In the genomic region with DNA sequence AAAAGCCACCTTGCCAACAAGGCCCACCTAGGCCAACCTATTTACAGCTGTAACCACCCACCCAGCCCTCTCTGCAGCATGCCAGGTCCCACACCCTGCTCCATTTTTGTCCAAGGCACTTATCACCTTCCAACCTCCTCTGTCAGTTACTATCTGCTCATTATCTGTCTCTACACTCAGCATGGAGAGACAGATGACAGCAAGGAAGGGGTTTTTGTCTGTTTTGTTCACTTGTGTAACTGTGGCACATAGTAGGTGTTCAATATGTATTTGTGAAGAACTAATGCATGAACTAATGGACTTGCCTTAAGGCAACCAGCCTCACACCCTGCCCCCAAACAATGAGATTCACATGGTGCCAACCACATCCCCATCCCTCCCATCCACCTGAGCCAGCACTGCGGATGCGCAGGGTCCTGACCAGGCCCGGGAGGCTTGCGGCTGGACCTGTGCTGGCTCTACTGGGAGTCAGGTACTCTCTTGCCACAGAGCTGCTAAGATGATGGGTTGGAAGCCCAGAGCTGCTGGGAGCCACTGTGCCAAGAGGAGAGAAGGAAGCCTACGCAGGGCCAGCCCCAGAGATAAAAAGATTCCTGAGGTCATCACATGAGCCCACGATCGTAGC, we compare ENCODE assay signal across 10 cellular contexts. TPM values are rescaled to one million over a fixed set of nuclear protein-coding genes. Genes with fewer than 3 reads are reported as not detected.
DNase-seq lines count a peak whose midpoint lies in the region; ATAC-seq and TF ChIP-seq lines count a peak whose summit lies in the region.
"Had no signal": no experiment of that assay in that cellular context is flagged by ENCODE, and none has a peak within 500 bp of the region (broad histone marks: within the 10 kb centered on the region; RNA-seq: fewer than 3 reads in every experiment).

No MANE protein-coding gene starts in this region.

- peak overlapping the region; percentile 95 for H3K27ac ChIP-seq in CD4-positive, CD25-positive, alpha-beta regulatory T cell (ENCODE audit: insufficient read depth, low read length, poor library complexity, severe bottlenecking)
- H3K27ac ChIP-seq in HEK293 (ENCODE audit: extremely low read depth, low read depth, low read length) (no peak overlapping the region), SJCRH30 (no peak overlapping the region)

- no peak for DNase-seq in CD4-positive, CD25-positive, alpha-beta regulatory T cell
- DNase-seq in activated naive CD8-positive, alpha-beta T cell treated with anti-CD3 and anti-CD28 coated beads, Interleukin-2, amount 10 ng/mL, durations not matched to agents 7 days and 5 days = no peak
- DNase-seq in natural killer cell treated with Interleukin-12 subunit alpha and Interleukin-12 subunit beta and Interleukin-15 and Interleukin-18, amount 100 ng/mL, for 72 hours (ENCODE audit: low spot score) = no peak
- DNase-seq in HK-2 (ENCODE audit: unreplicated experiment) (no peak), RPMI8226 (no peak), SJCRH30 (no peak)
- DNase-seq: NCI-H1930; stimulated activated CD4-positive, alpha-beta T cell treated with anti-CD3 and anti-CD28 coated beads, Interleukin-12 subunit alpha, Interleukin-12 subunit beta, amount 100 ng/mL, for 4 hours had no signal

- H3K27me3 ChIP-seq in CD4-positive, CD25-positive, alpha-beta regulatory T cell (ENCODE audit: control insufficient read depth, insufficient read depth, low read length) = no peaks in the 10 kb centered on the region
- H3K27me3 ChIP-seq in SJCRH30 = no peaks in the 10 kb centered on the region

- peak overlapping the region; percentile 75 to 92 (median 86) for H3K4me3 Mint-ChIP-seq in CD4-positive, CD25-positive, alpha-beta regulatory T cell
- H3K4me3 Mint-ChIP-seq in activated naive CD8-positive, alpha-beta T cell treated with anti-CD3 and anti-CD28 coated beads, Interleukin-2, amount 10 ng/mL, durations not matched to agents 7 days and 5 days = peak overlapping the region; percentile 77
- H3K4me3 Mint-ChIP-seq in natural killer cell treated with Interleukin-12 subunit alpha and Interleukin-12 subunit beta and Interleukin-15 and Interleukin-18, amount 100 ng/mL, for 72 hours = peak overlapping the region; percentile 83

- H3K4me3 ChIP-seq in CD4-positive, CD25-positive, alpha-beta regulatory T cell (ENCODE audit: low read depth, low read length) = peak overlapping the region; percentile 57
- no peak overlapping the region for H3K4me3 ChIP-seq in HEK293 (ENCODE audit: low read depth, low read length)
- no peak overlapping the region for H3K4me3 ChIP-seq in SJCRH30

- peaks cover 39% of the 10 kb centered on the region for H3K36me3 ChIP-seq in CD4-positive, CD25-positive, alpha-beta regulatory T cell (ENCODE audit: control insufficient read depth, insufficient read depth, low read length)
- H3K36me3 ChIP-seq in HEK293 (ENCODE audit: control insufficient read depth in 2 of 2, insufficient read depth in 1 of 2, low read length in 2 of 2) (peaks cover 55 to 88% of the 10 kb centered on the region in 2 experiments), SJCRH30 (peaks cover 7% of the 10 kb centered on the region; the same call in 1 of the 2 replicates)

- peaks cover 49% of the 10 kb centered on the region for H3K36me3 Mint-ChIP-seq in CD4-positive, CD25-positive, alpha-beta regulatory T cell
- H3K36me3 Mint-ChIP-seq in activated naive CD8-positive, alpha-beta T cell treated with anti-CD3 and anti-CD28 coated beads, Interleukin-2, amount 10 ng/mL, durations not matched to agents 7 days and 5 days = peaks cover 46% of the 10 kb centered on the region
- peaks cover 6% of the 10 kb centered on the region for H3K36me3 Mint-ChIP-seq in natural killer cell treated with Interleukin-12 subunit alpha and Interleukin-12 subunit beta and Interleukin-15 and Interleukin-18, amount 100 ng/mL, for 72 hours

- no peaks in the 10 kb centered on the region for H3K9me3 Mint-ChIP-seq in CD4-positive, CD25-positive, alpha-beta regulatory T cell
- no peaks in the 10 kb centered on the region for H3K9me3 Mint-ChIP-seq in activated naive CD8-positive, alpha-beta T cell treated with anti-CD3 and anti-CD28 coated beads, Interleukin-2, amount 10 ng/mL, durations not matched to agents 7 days and 5 days
- H3K9me3 Mint-ChIP-seq in natural killer cell treated with Interleukin-12 subunit alpha and Interleukin-12 subunit beta and Interleukin-15 and Interleukin-18, amount 100 ng/mL, for 72 hours = no peaks in the 10 kb centered on the region

- H3K27me3 Mint-ChIP-seq in CD4-positive, CD25-positive, alpha-beta regulatory T cell = no peaks in the 10 kb centered on the region
- no peaks in the 10 kb centered on the region for H3K27me3 Mint-ChIP-seq in activated naive CD8-positive, alpha-beta T cell treated with anti-CD3 and anti-CD28 coated beads, Interleukin-2, amount 10 ng/mL, durations not matched to agents 7 days and 5 days
- no peaks in the 10 kb centered on the region for H3K27me3 Mint-ChIP-seq in natural killer cell treated with Interleukin-12 subunit alpha and Interleukin-12 subunit beta and Interleukin-15 and Interleukin-18, amount 100 ng/mL, for 72 hours

- peak overlapping the region; percentile 90 to 98 (median 95) for H3K27ac Mint-ChIP-seq in CD4-positive, CD25-positive, alpha-beta regulatory T cell
- H3K27ac Mint-ChIP-seq in activated naive CD8-positive, alpha-beta T cell treated with anti-CD3 and anti-CD28 coated beads, Interleukin-2, amount 10 ng/mL, durations not matched to agents 7 days and 5 days = peak overlapping the region; percentile 95
- H3K27ac Mint-ChIP-seq in natural killer cell treated with Interleukin-12 subunit alpha and Interleukin-12 subunit beta and Interleukin-15 and Interleukin-18, amount 100 ng/mL, for 72 hours = peak overlapping the region; percentile 95 to 96

- TF ChIP-seq CTCF in HEK293 (tag by site-specific recombination; IDR thresholded peaks at IDR 0.05) = no peak

- H3K9me3 ChIP-seq in CD4-positive, CD25-positive, alpha-beta regulatory T cell (ENCODE audit: control insufficient read depth in 2 of 2, low read length in 2 of 2) = no peaks in the 10 kb centered on the region
- H3K9me3 ChIP-seq in HEK293 (ENCODE audit: control insufficient read depth, insufficient read depth, low read depth, low read length) (no peaks in the 10 kb centered on the region), SJCRH30 (replicated peaks) (no peaks in the 10 kb centered on the region)

- H3K4me1 ChIP-seq in CD4-positive, CD25-positive, alpha-beta regulatory T cell (ENCODE audit: control insufficient read depth, insufficient read depth, low read length, poor library complexity, severe bottlenecking) = peaks cover 93% of the 10 kb centered on the region
- H3K4me1 ChIP-seq in HEK293 (ENCODE audit: control insufficient read depth, insufficient read depth, low read length) = no peaks in the 10 kb centered on the region
- no peaks in the 10 kb centered on the region for H3K4me1 ChIP-seq in SJCRH30

- no peak for ATAC-seq in CD4-positive, CD25-positive, alpha-beta regulatory T cell (ENCODE audit: low read depth in 2 of 2)
- no peak for ATAC-seq in activated naive CD8-positive, alpha-beta T cell treated with anti-CD3 and anti-CD28 coated beads, Interleukin-2, amount 10 ng/mL, durations not matched to agents 7 days and 5 days (ENCODE audit: low read depth)
- ATAC-seq in natural killer cell treated with Interleukin-12 subunit alpha and Interleukin-12 subunit beta and Interleukin-15 and Interleukin-18, amount 100 ng/mL, for 72 hours = no peak
- ATAC-seq in HG02623 (IDR thresholded peaks at IDR 0.05; ENCODE audit: unreplicated experiment) = no peak

- POLR2A ChIA-PET in HEK293 (lab: Yijun Ruan, JAX) = interaction anchor here (0.6 kb wide), 1 partner anchor 76 kb away, joined by 3 read pairs; no protein-coding TSS in a partner anchor
- POLR2A ChIA-PET in activated naive CD8-positive, alpha-beta T cell treated with anti-CD3 and anti-CD28 coated beads, Interleukin-2, amount 10 ng/mL, durations not matched to agents 7 days and 5 days (lab: Charles Lee) = interaction anchor here (0.6 to 5.7 kb wide), 20 partner anchors 9 to 86 kb away, joined by 3 to 63 read pairs (median 4); partner anchors contain the start of genes CIC, DEDD2, GSK3A and ZNF526

- CTCF ChIA-PET in HEK293 (lab: Yijun Ruan, JAX) = interaction anchor here (0.5 to 1.0 kb wide), 4 partner anchors 21 to 118 kb away, joined by 3 to 4 read pairs (median 3); no protein-coding TSS in a partner anchor

- peaks cover 0 to 94% (median 70%) of the 10 kb centered on the region in 4 donors for H3K4me1 Mint-ChIP-seq in CD4-positive, CD25-positive, alpha-beta regulatory T cell
- peaks cover 63% of the 10 kb centered on the region for H3K4me1 Mint-ChIP-seq in activated naive CD8-positive, alpha-beta T cell treated with anti-CD3 and anti-CD28 coated beads, Interleukin-2, amount 10 ng/mL, durations not matched to agents 7 days and 5 days
- peaks cover 62 to 76% of the 10 kb centered on the region in 2 donors for H3K4me1 Mint-ChIP-seq in natural killer cell treated with Interleukin-12 subunit alpha and Interleukin-12 subunit beta and Interleukin-15 and Interleukin-18, amount 100 ng/mL, for 72 hours (ENCODE audit: low read depth in 2 of 2)

RNA-seq across cellular contexts. Expression of gene DEDD2, which starts 17.2 kb away (rescaled TPM):
- 99.8 TPM for total RNA-seq in CD4-positive, CD25-positive, alpha-beta regulatory T cell
- polyA plus RNA-seq in CD4-positive, CD25-positive, alpha-beta regulatory T cell = 100 to 1,000 TPM; 155 to 179 (median 161) TPM
- total RNA-seq in activated naive CD8-positive, alpha-beta T cell treated with anti-CD3 and anti-CD28 coated beads, Interleukin-2, amount 10 ng/mL, durations not matched to agents 7 days and 5 days = 10 to 100 TPM; 41.3 to 42.2 TPM
- total RNA-seq in natural killer cell treated with Interleukin-12 subunit alpha and Interleukin-12 subunit beta and Interleukin-15 and Interleukin-18, amount 100 ng/mL, for 72 hours = 10 to 100 TPM; 28.5 to 33.2 TPM
- 16.2 and 18.0 TPM in 2 replicates for total RNA-seq in SJCRH30 (2014; rRNA removed; shearing (Covaris generic))

RNA-seq across cellular contexts. Expression of gene ZNF526, which starts 19.9 kb away (rescaled TPM):
- total RNA-seq in CD4-positive, CD25-positive, alpha-beta regulatory T cell = 8.8 TPM
- polyA plus RNA-seq in CD4-positive, CD25-positive, alpha-beta regulatory T cell = 1 to 10 TPM; 4.0 to 7.7 (median 5.3) TPM
- total RNA-seq in activated naive CD8-positive, alpha-beta T cell treated with anti-CD3 and anti-CD28 coated beads, Interleukin-2, amount 10 ng/mL, durations not matched to agents 7 days and 5 days = 10 to 100 TPM; 19.6 to 20.6 TPM
- total RNA-seq in natural killer cell treated with Interleukin-12 subunit alpha and Interleukin-12 subunit beta and Interleukin-15 and Interleukin-18, amount 100 ng/mL, for 72 hours = 10 to 100 TPM; 18.5 to 23.7 TPM
- total RNA-seq in SJCRH30 (2014; rRNA removed; shearing (Covaris generic)) = 9.2 and 10.7 TPM in 2 replicates

RNA-seq across cellular contexts. Expression of gene GSK3A, which starts 42.2 kb away (rescaled TPM):
- 31.3 TPM for total RNA-seq in CD4-positive, CD25-positive, alpha-beta regulatory T cell
- polyA plus RNA-seq in CD4-positive, CD25-positive, alpha-beta regulatory T cell = 10 to 100 TPM; 12.0 to 16.0 (median 12.9) TPM
- total RNA-seq in activated naive CD8-positive, alpha-beta T cell treated with anti-CD3 and anti-CD28 coated beads, Interleukin-2, amount 10 ng/mL, durations not matched to agents 7 days and 5 days = 10 to 100 TPM; 41.0 to 42.2 TPM
- 10 to 100 TPM; 51.1 to 52.8 TPM for total RNA-seq in natural killer cell treated with Interleukin-12 subunit alpha and Interleukin-12 subunit beta and Interleukin-15 and Interleukin-18, amount 100 ng/mL, for 72 hours
- 34.9 and 37.1 TPM in 2 replicates for total RNA-seq in SJCRH30 (2014; rRNA removed; shearing (Covaris generic))

RNA-seq across cellular contexts. Expression of gene ERF, which starts 54.7 kb away (rescaled TPM):
- 96.4 TPM for total RNA-seq in CD4-positive, CD25-positive, alpha-beta regulatory T cell
- polyA plus RNA-seq in CD4-positive, CD25-positive, alpha-beta regulatory T cell = 1 to 10 TPM; 1.4 to 7.5 (median 2.6) TPM
- 10 to 100 TPM; 51.1 to 57.5 TPM for total RNA-seq in activated naive CD8-positive, alpha-beta T cell treated with anti-CD3 and anti-CD28 coated beads, Interleukin-2, amount 10 ng/mL, durations not matched to agents 7 days and 5 days
- total RNA-seq in natural killer cell treated with Interleukin-12 subunit alpha and Interleukin-12 subunit beta and Interleukin-15 and Interleukin-18, amount 100 ng/mL, for 72 hours = 10 to 100 TPM; 29.5 to 47.8 TPM
- 35.1 and 37.7 TPM in 2 replicates for total RNA-seq in SJCRH30 (2014; rRNA removed; shearing (Covaris generic))
